ENCODE assay signal across 6 cellular contexts in genomic region chr17:749359-749758, GRCh38. TPM values are rescaled to one million over a fixed set of nuclear protein-coding genes. Genes with fewer than 3 reads are reported as not detected.
DNase-seq lines count a peak whose midpoint lies in the region; ATAC-seq, FAIRE-seq and TF ChIP-seq lines count a peak whose summit lies in the region.
"Not testable (repeated sequence)": the region's sequence is repeated elsewhere in the genome, so short reads cannot be mapped to it uniquely, and the experiment has no call there.

No MANE protein-coding gene starts in this region.

- FAIRE-seq in GM12891 (lab: Jason Lieb, UNC): peak; percentile 45

- H3K4me2 ChIP-seq in SU-DHL-6 (ENCODE audit: low read depth, low read length, poor library complexity, severe bottlenecking): peak overlapping the region; percentile 95

- H3K9me3 Mint-ChIP-seq in activated T-cell treated with anti-CD3 and anti-CD28 coated beads, Interleukin-2, amount 50 U/mL, for 24 hours; activated naive CD8-positive, alpha-beta T cell treated with anti-CD3 and anti-CD28 coated beads, Interleukin-2, amount 10 ng/mL, durations not matched to agents 7 days and 5 days; immature natural killer cell; stimulated activated naive CD8-positive, alpha-beta T cell treated with anti-CD3 and anti-CD28 coated beads, Interleukin-15, Interleukin-2, amounts not matched to agents 100 ng/mL and 50 ng/mL, for 24 hours: not testable (repeated sequence)

- not testable (repeated sequence) for H3K27me3 Mint-ChIP-seq in activated T-cell treated with anti-CD3 and anti-CD28 coated beads, Interleukin-2, amount 50 U/mL, for 24 hours; activated naive CD8-positive, alpha-beta T cell treated with anti-CD3 and anti-CD28 coated beads, Interleukin-2, amount 10 ng/mL, durations not matched to agents 7 days and 5 days; stimulated activated naive CD8-positive, alpha-beta T cell treated with anti-CD3 and anti-CD28 coated beads, Interleukin-15, Interleukin-2, amounts not matched to agents 100 ng/mL and 50 ng/mL, for 24 hours
- peaks cover 5 to 11% (median 5%) of the 10 kb centered on the region in 3 donors for H3K27me3 Mint-ChIP-seq in immature natural killer cell (ENCODE audit: low read depth in 3 of 3)

- H3K79me2 ChIP-seq in SU-DHL-6 (ENCODE audit: insufficient read depth, low read length): peaks cover 70% of the 10 kb centered on the region

- H3K9me2 ChIP-seq in SU-DHL-6 (replicated peaks; ENCODE audit: insufficient read depth, low read length): not testable (repeated sequence)

- not testable (repeated sequence) for TF ChIP-seq POLR2A in GM12891 (IDR thresholded peaks at IDR 0.05; ENCODE audit: low read depth, low read length)

- not testable (repeated sequence) for H3K27ac ChIP-seq in SU-DHL-6 (ENCODE audit: low read depth, low read length)

- H3K36me3 Mint-ChIP-seq in activated T-cell treated with anti-CD3 and anti-CD28 coated beads, Interleukin-2, amount 50 U/mL, for 24 hours (ENCODE audit: low read depth): peaks cover 70% of the 10 kb centered on the region
- H3K36me3 Mint-ChIP-seq in activated naive CD8-positive, alpha-beta T cell treated with anti-CD3 and anti-CD28 coated beads, Interleukin-2, amount 10 ng/mL, durations not matched to agents 7 days and 5 days: peaks cover 29% of the 10 kb centered on the region
- H3K36me3 Mint-ChIP-seq in immature natural killer cell: not testable (repeated sequence)
- peaks cover 58% of the 10 kb centered on the region for H3K36me3 Mint-ChIP-seq in stimulated activated naive CD8-positive, alpha-beta T cell treated with anti-CD3 and anti-CD28 coated beads, Interleukin-15, Interleukin-2, amounts not matched to agents 100 ng/mL and 50 ng/mL, for 24 hours (ENCODE audit: low read depth)

- not testable (repeated sequence) for ATAC-seq in activated naive CD8-positive, alpha-beta T cell treated with anti-CD3 and anti-CD28 coated beads, Interleukin-2, amount 10 ng/mL, durations not matched to agents 7 days and 5 days (ENCODE audit: low read depth)

- not testable (repeated sequence) for DNase-seq in GM12891 (ENCODE audit: insufficient read length, low spot score); activated T-cell treated with anti-CD3 and anti-CD28 coated beads, Interleukin-2, amount 50 U/mL, for 24 hours; activated naive CD8-positive, alpha-beta T cell treated with anti-CD3 and anti-CD28 coated beads, Interleukin-2, amount 10 ng/mL, durations not matched to agents 7 days and 5 days; immature natural killer cell

- peak overlapping the region; percentile 91 for H3K4me3 ChIP-seq in SU-DHL-6 (ENCODE audit: insufficient read depth, low read length, poor library complexity, severe bottlenecking)

- not testable (repeated sequence) for H4K20me1 ChIP-seq in SU-DHL-6 (ENCODE audit: low read depth, low read length)

- H2AFZ ChIP-seq in SU-DHL-6 (ENCODE audit: low read depth, low read length, severe bottlenecking): not testable (repeated sequence)

- POLR2A ChIA-PET in activated naive CD8-positive, alpha-beta T cell treated with anti-CD3 and anti-CD28 coated beads, Interleukin-2, amount 10 ng/mL, durations not matched to agents 7 days and 5 days (lab: Charles Lee): interaction anchor here (2.9 kb wide), 1 partner anchor 34 kb away, joined by 21 read pairs; the partner anchor contains the start of gene VPS53

- not testable (repeated sequence) for TF ChIP-seq CTCF in SU-DHL-6 (IDR thresholded peaks at IDR 0.05; ENCODE audit: insufficient read depth, low read length, poor library complexity, severe bottlenecking)

- H3K4me1 Mint-ChIP-seq in activated T-cell treated with anti-CD3 and anti-CD28 coated beads, Interleukin-2, amount 50 U/mL, for 24 hours (ENCODE audit: low read depth): peaks cover 43% of the 10 kb centered on the region
- H3K4me1 Mint-ChIP-seq in activated naive CD8-positive, alpha-beta T cell treated with anti-CD3 and anti-CD28 coated beads, Interleukin-2, amount 10 ng/mL, durations not matched to agents 7 days and 5 days: peaks cover 25% of the 10 kb centered on the region
- peaks cover 32 to 36% of the 10 kb centered on the region in 2 donors for H3K4me1 Mint-ChIP-seq in immature natural killer cell
- peaks cover 38% of the 10 kb centered on the region for H3K4me1 Mint-ChIP-seq in stimulated activated naive CD8-positive, alpha-beta T cell treated with anti-CD3 and anti-CD28 coated beads, Interleukin-15, Interleukin-2, amounts not matched to agents 100 ng/mL and 50 ng/mL, for 24 hours (ENCODE audit: low read depth)

- peak overlapping the region; percentile 99 for H3K4me3 Mint-ChIP-seq in activated T-cell treated with anti-CD3 and anti-CD28 coated beads, Interleukin-2, amount 50 U/mL, for 24 hours
- peak overlapping the region; percentile 27 for H3K4me3 Mint-ChIP-seq in activated naive CD8-positive, alpha-beta T cell treated with anti-CD3 and anti-CD28 coated beads, Interleukin-2, amount 10 ng/mL, durations not matched to agents 7 days and 5 days
- H3K4me3 Mint-ChIP-seq in immature natural killer cell: peak overlapping the region in 3 of 5 donors; percentile 2 to 29 (median 5)
- H3K4me3 Mint-ChIP-seq in stimulated activated naive CD8-positive, alpha-beta T cell treated with anti-CD3 and anti-CD28 coated beads, Interleukin-15, Interleukin-2, amounts not matched to agents 100 ng/mL and 50 ng/mL, for 24 hours: peak overlapping the region; percentile 99

- H3K36me3 ChIP-seq in SU-DHL-6 (ENCODE audit: low read length): not testable (repeated sequence)

- H3K27me3 ChIP-seq in SU-DHL-6 (ENCODE audit: low read length): not testable (repeated sequence)

- peak overlapping the region; percentile 98; the same call in 1 of the 2 replicates for H3K9ac ChIP-seq in SU-DHL-6 (ENCODE audit: low read length)

- H3F3A ChIP-seq in SU-DHL-6 (ENCODE audit: insufficient read depth): peaks cover 11% of the 10 kb centered on the region

- H3K27ac Mint-ChIP-seq in activated T-cell treated with anti-CD3 and anti-CD28 coated beads, Interleukin-2, amount 50 U/mL, for 24 hours: peak overlapping the region; percentile 82
- not testable (repeated sequence) for H3K27ac Mint-ChIP-seq in activated naive CD8-positive, alpha-beta T cell treated with anti-CD3 and anti-CD28 coated beads, Interleukin-2, amount 10 ng/mL, durations not matched to agents 7 days and 5 days; immature natural killer cell
- peak overlapping the region; percentile 80 for H3K27ac Mint-ChIP-seq in stimulated activated naive CD8-positive, alpha-beta T cell treated with anti-CD3 and anti-CD28 coated beads, Interleukin-15, Interleukin-2, amounts not matched to agents 100 ng/mL and 50 ng/mL, for 24 hours

- H3K9me3 ChIP-seq in SU-DHL-6 (ENCODE audit: insufficient read depth, low read length): not testable (repeated sequence)

RNA-seq across cellular contexts. Expression of gene GEMIN4, which starts 2.7 kb away (rescaled TPM):
- 21.8 TPM for polyA plus RNA-seq in GM12891 (2012; ENCODE audit: low read depth, missing spikeins)
- 10 to 100 TPM; 29.4 to 30.2 TPM for total RNA-seq in activated naive CD8-positive, alpha-beta T cell treated with anti-CD3 and anti-CD28 coated beads, Interleukin-2, amount 10 ng/mL, durations not matched to agents 7 days and 5 days
- polyA plus RNA-seq in immature natural killer cell: 10 to 100 TPM; 10.9 to 20.1 (median 11.4) TPM

RNA-seq across cellular contexts. Expression of gene TLCD3A, which starts 17.0 kb away (rescaled TPM):
- polyA plus RNA-seq in GM12891 (2012; ENCODE audit: low read depth, missing spikeins): 19.3 TPM
- total RNA-seq in activated naive CD8-positive, alpha-beta T cell treated with anti-CD3 and anti-CD28 coated beads, Interleukin-2, amount 10 ng/mL, durations not matched to agents 7 days and 5 days: 10 to 100 TPM; 12.5 to 13.1 TPM
- polyA plus RNA-seq in immature natural killer cell: 1 to 10 TPM in 1 of 3 donors, under 1 TPM in 1, not detected in 1; 0.92 to 1.4 TPM

RNA-seq across cellular contexts. Expression of gene GLOD4, which starts 32.7 kb away (rescaled TPM):
- polyA plus RNA-seq in GM12891 (2012; ENCODE audit: low read depth, missing spikeins): 44.8 TPM
- total RNA-seq in activated naive CD8-positive, alpha-beta T cell treated with anti-CD3 and anti-CD28 coated beads, Interleukin-2, amount 10 ng/mL, durations not matched to agents 7 days and 5 days: 10 to 100 TPM; 57.8 to 64.8 TPM
- polyA plus RNA-seq in immature natural killer cell: 10 to 100 TPM; 90.8 to 94.9 (median 92.0) TPM

RNA-seq across cellular contexts. Expression of gene MRM3, which starts 32.8 kb away (rescaled TPM):
- 21.1 TPM for polyA plus RNA-seq in GM12891 (2012; ENCODE audit: low read depth, missing spikeins)
- 10 to 100 TPM; 18.3 to 21.5 TPM for total RNA-seq in activated naive CD8-positive, alpha-beta T cell treated with anti-CD3 and anti-CD28 coated beads, Interleukin-2, amount 10 ng/mL, durations not matched to agents 7 days and 5 days
- polyA plus RNA-seq in immature natural killer cell: 10 to 100 TPM; 26.1 to 40.6 (median 27.5) TPM

RNA-seq across cellular contexts. Expression of gene VPS53, which starts 34.7 kb away (rescaled TPM):
- polyA plus RNA-seq in GM12891 (2012; ENCODE audit: low read depth, missing spikeins): 13.8 TPM
- 10 to 100 TPM; 61.0 to 68.4 TPM for total RNA-seq in activated naive CD8-positive, alpha-beta T cell treated with anti-CD3 and anti-CD28 coated beads, Interleukin-2, amount 10 ng/mL, durations not matched to agents 7 days and 5 days
- polyA plus RNA-seq in immature natural killer cell: 10 to 100 TPM in 1 of 3 donors, 1 to 10 TPM in 2; 3.3 to 13.0 (median 6.9) TPM

Comparison
In these comparisons a context has a peak if more than half of its experiments do, and no peak if none do; other contexts are left out.
1. H3K4me3 Mint-ChIP-seq: peak in every context shown above with its lines; median percentile 99 in activated T-cell treated with anti-CD3 and anti-CD28 coated beads, Interleukin-2, amount 50 U/mL, for 24 hours; 99 in stimulated activated naive CD8-positive, alpha-beta T cell treated with anti-CD3 and anti-CD28 coated beads, Interleukin-15, Interleukin-2, amounts not matched to agents 100 ng/mL and 50 ng/mL, for 24 hours; 27 in activated naive CD8-positive, alpha-beta T cell treated with anti-CD3 and anti-CD28 coated beads, Interleukin-2, amount 10 ng/mL, durations not matched to agents 7 days and 5 days; 5 in immature natural killer cell.